ENCODE assay signal across 27 cellular contexts in genomic region chr5:103327893-103328292, GRCh38.
"Had no signal": no experiment of that assay in that cellular context is flagged by ENCODE, and none has a peak within 500 bp of the region (broad histone marks: within the 10 kb centered on the region; RNA-seq: fewer than 3 reads in every experiment).

No MANE protein-coding gene starts in this region.

- H3K27me3 ChIP-seq: adrenal gland, body of pancreas, pancreas, stomach, thyroid gland, upper lobe of right lung had no signal

- H3K27ac Mint-ChIP-seq: activated naive CD4-positive, alpha-beta T cell treated with anti-CD3 and anti-CD28 coated beads for 36 hours; activated naive CD8-positive, alpha-beta T cell treated with anti-CD3 and anti-CD28 coated beads for 36 hours; activated T-helper 1 cell treated with anti-CD3 and anti-CD28 coated beads, Interleukin-12 subunit alpha, Interleukin-12 subunit beta, Interleukin-2, Interleukin-4 antibody, amounts not matched to agents 30 ng/mL and 10 ng/mL and 1 ng/mL, durations not matched to agents 14 hours and 24 hours and 36 hours; naive B cell; stimulated activated naive B cell treated with anti-CD40 and anti-IgM and Interleukin-4, amounts not matched to agents 10 μg/mL and 1 μg/mL and 100 μg/mL, for 72 hours had no signal

- H3K27ac ChIP-seq: adrenal gland, body of pancreas, left ventricle myocardium inferior, pancreas, psoas muscle, stomach, thyroid gland, upper lobe of right lung, WERI-Rb-1 had no signal

- H3K4me3 Mint-ChIP-seq: activated naive CD4-positive, alpha-beta T cell treated with anti-CD3 and anti-CD28 coated beads for 36 hours; activated naive CD8-positive, alpha-beta T cell treated with anti-CD3 and anti-CD28 coated beads for 36 hours; activated T-helper 1 cell treated with anti-CD3 and anti-CD28 coated beads, Interleukin-12 subunit alpha, Interleukin-12 subunit beta, Interleukin-2, Interleukin-4 antibody, amounts not matched to agents 30 ng/mL and 10 ng/mL and 1 ng/mL, durations not matched to agents 14 hours and 24 hours and 36 hours; naive B cell; stimulated activated naive B cell treated with anti-CD40 and anti-IgM and Interleukin-4, amounts not matched to agents 10 μg/mL and 1 μg/mL and 100 μg/mL, for 72 hours had no signal

- H3K4me1 ChIP-seq: adrenal gland, body of pancreas, left ventricle myocardium inferior, pancreas, psoas muscle, stomach, thyroid gland, upper lobe of right lung had no signal

- DNase-seq: activated CD4-positive, alpha-beta T cell treated with anti-CD3 and anti-CD28 coated beads for 48 hours; activated CD4-positive, alpha-beta T cell treated with anti-CD3 and anti-CD28 coated beads, Interleukin-2, amount 50 U/mL, for 48 hours; activated CD8-positive, alpha-beta memory T cell treated with anti-CD3 and anti-CD28 coated beads for 24 hours; activated effector memory CD4-positive, alpha-beta T cell treated with anti-CD3 and anti-CD28 coated beads, Interleukin-2, amount 50 U/mL, for 16 hours; activated naive CD4-positive, alpha-beta T cell treated with anti-CD3 and anti-CD28 coated beads for 36 hours; activated naive CD8-positive, alpha-beta T cell treated with anti-CD3 and anti-CD28 coated beads for 36 hours; activated T-cell treated with anti-CD3 and anti-CD28 coated beads, Interleukin-2, amount 50 U/mL, for 1 hour; adrenal gland; aorta; body of pancreas; dermis blood vessel endothelial cell; effector CD4-positive, alpha-beta T cell; left ventricle myocardium inferior; naive B cell; nucleus accumbens; pancreas; psoas muscle; stimulated activated CD4-positive, alpha-beta T cell treated with anti-CD3 and anti-CD28 coated beads, Interleukin-1b, Interleukin-23, amount 100 ng/mL, for 48 hours; stimulated activated naive B cell treated with anti-CD40 and anti-IgM and Interleukin-4, amounts not matched to agents 10 μg/mL and 1 μg/mL and 100 μg/mL, for 72 hours; stomach; thyroid gland; upper lobe of right lung; WERI-Rb-1 had no signal

- H3K4me1 Mint-ChIP-seq: activated naive CD8-positive, alpha-beta T cell treated with anti-CD3 and anti-CD28 coated beads for 36 hours; naive B cell; stimulated activated naive B cell treated with anti-CD40 and anti-IgM and Interleukin-4, amounts not matched to agents 10 μg/mL and 1 μg/mL and 100 μg/mL, for 72 hours had no signal

- H3K9me3 Mint-ChIP-seq: activated naive CD4-positive, alpha-beta T cell treated with anti-CD3 and anti-CD28 coated beads for 36 hours; activated naive CD8-positive, alpha-beta T cell treated with anti-CD3 and anti-CD28 coated beads for 36 hours; activated T-helper 1 cell treated with anti-CD3 and anti-CD28 coated beads, Interleukin-12 subunit alpha, Interleukin-12 subunit beta, Interleukin-2, Interleukin-4 antibody, amounts not matched to agents 30 ng/mL and 10 ng/mL and 1 ng/mL, durations not matched to agents 14 hours and 24 hours and 36 hours; stimulated activated naive B cell treated with anti-CD40 and anti-IgM and Interleukin-4, amounts not matched to agents 10 μg/mL and 1 μg/mL and 100 μg/mL, for 72 hours had no signal

- ATAC-seq: activated CD4-positive, CD25-positive, alpha-beta regulatory T cell treated with anti-CD3 and anti-CD28 coated beads, Interleukin-2, amount 50 U/mL, for 24 hours; body of pancreas; pancreas; psoas muscle; stimulated activated naive B cell treated with anti-CD40 and anti-IgM and Interleukin-4, amounts not matched to agents 10 μg/mL and 1 μg/mL and 100 μg/mL, for 72 hours; upper lobe of right lung had no signal

- H3K36me3 ChIP-seq: adrenal gland, left ventricle myocardium inferior, pancreas, stomach, thyroid gland, upper lobe of right lung, WERI-Rb-1 had no signal

- H3K36me3 Mint-ChIP-seq: activated naive CD8-positive, alpha-beta T cell treated with anti-CD3 and anti-CD28 coated beads for 36 hours; naive B cell; stimulated activated naive B cell treated with anti-CD40 and anti-IgM and Interleukin-4, amounts not matched to agents 10 μg/mL and 1 μg/mL and 100 μg/mL, for 72 hours had no signal

- H3K9me3 ChIP-seq: adrenal gland, body of pancreas, left ventricle myocardium inferior, pancreas, psoas muscle, stomach, thyroid gland, upper lobe of right lung had no signal

- H3K4me3 ChIP-seq: adrenal gland, body of pancreas, left ventricle myocardium inferior, lung, pancreas, psoas muscle, smooth muscle cell, stomach, thyroid gland, upper lobe of right lung had no signal
